1 cellular context compared by ENCODE assay signal in genomic region chr5:143405063-143405746, GRCh38.
TF ChIP-seq lines count a peak whose summit lies in the region.

No MANE protein-coding gene starts in this region.

TF ChIP-seq in GM12878, 131 proteins besides CTCF, POLR2A, EP300 and RAD21 (continued from another document and continues in another):
- TF ChIP-seq ZBTB40 (IDR thresholded peaks at IDR 0.05; ENCODE audit: borderline replicate concordance) (peak; percentile 74; the same call in 1 of the 2 replicates), PAX5 (IDR thresholded peaks at IDR 0.05; ENCODE audit: borderline replicate concordance, low read depth, low read length) (peak; percentile 52; the same call in 1 of the 2 replicates), IRF3 (IDR thresholded peaks at IDR 0.05) (no peak), MAX (IDR thresholded peaks at IDR 0.05; ENCODE audit: low read depth, low read length) (0 out of 2 replicates have a peak, but pooled peaks have one; percentile 58), ZNF274 (IDR thresholded peaks at IDR 0.05; ENCODE audit: insufficient read depth, insufficient read length) (no peak), BMI1 (IDR thresholded peaks at IDR 0.05; ENCODE audit: borderline replicate concordance) (no peak), RELA (IDR thresholded peaks at IDR 0.05; ENCODE audit: borderline replicate concordance, partially characterized antibody) (peak; percentile 59), JUND (IDR thresholded peaks at IDR 0.05; ENCODE audit: low read depth, low read length) (no peak), RELB (IDR thresholded peaks at IDR 0.05; ENCODE audit: low read depth) (peak; percentile 55), ZZZ3 (IDR thresholded peaks at IDR 0.05; ENCODE audit: control insufficient read depth, insufficient read length, low read depth) (no peak), REST (IDR thresholded peaks at IDR 0.05; ENCODE audit: low read depth, low read length) (peak; percentile 43; the same call in 1 of the 2 replicates), RUNX3 (IDR thresholded peaks at IDR 0.05; ENCODE audit: low read length) (peak; percentile 64), MYB (IDR thresholded peaks at IDR 0.05; ENCODE audit: borderline replicate concordance, low read depth, low read length) (no peak), PBX3 (IDR thresholded peaks at IDR 0.05; ENCODE audit: insufficient replicate concordance, low read depth, low read length) (peak; percentile 51), RB1 (IDR thresholded peaks at IDR 0.05; ENCODE audit: borderline replicate concordance) (no peak), ZSCAN29 (IDR thresholded peaks at IDR 0.05) (no peak), EZH2 (IDR thresholded peaks at IDR 0.05; ENCODE audit: borderline replicate concordance, control insufficient read depth, low read depth, low read length) (no peak), NR2F1 (conservative IDR thresholded peaks at IDR 0.05) (peak; percentile 62; the same call in 1 of the 2 replicates), NFIC (IDR thresholded peaks at IDR 0.05; ENCODE audit: low read depth, low read length) (peak; percentile 26; the same call in 1 of the 2 replicates), CUX1 (IDR thresholded peaks at IDR 0.05; ENCODE audit: insufficient replicate concordance, low read depth, low read length) (no peak), POLR2AphosphoS5 (IDR thresholded peaks at IDR 0.05; ENCODE audit: low read length) (peak; percentile 73; the same call in 1 of the 2 replicates), CHD1 (IDR thresholded peaks at IDR 0.05; ENCODE audit: low read depth, low read length) (no peak), PRDM15 (CRISPR knock-in tag; IDR thresholded peaks at IDR 0.05) (no peak)
- TF ChIP-seq, protein P1, sequence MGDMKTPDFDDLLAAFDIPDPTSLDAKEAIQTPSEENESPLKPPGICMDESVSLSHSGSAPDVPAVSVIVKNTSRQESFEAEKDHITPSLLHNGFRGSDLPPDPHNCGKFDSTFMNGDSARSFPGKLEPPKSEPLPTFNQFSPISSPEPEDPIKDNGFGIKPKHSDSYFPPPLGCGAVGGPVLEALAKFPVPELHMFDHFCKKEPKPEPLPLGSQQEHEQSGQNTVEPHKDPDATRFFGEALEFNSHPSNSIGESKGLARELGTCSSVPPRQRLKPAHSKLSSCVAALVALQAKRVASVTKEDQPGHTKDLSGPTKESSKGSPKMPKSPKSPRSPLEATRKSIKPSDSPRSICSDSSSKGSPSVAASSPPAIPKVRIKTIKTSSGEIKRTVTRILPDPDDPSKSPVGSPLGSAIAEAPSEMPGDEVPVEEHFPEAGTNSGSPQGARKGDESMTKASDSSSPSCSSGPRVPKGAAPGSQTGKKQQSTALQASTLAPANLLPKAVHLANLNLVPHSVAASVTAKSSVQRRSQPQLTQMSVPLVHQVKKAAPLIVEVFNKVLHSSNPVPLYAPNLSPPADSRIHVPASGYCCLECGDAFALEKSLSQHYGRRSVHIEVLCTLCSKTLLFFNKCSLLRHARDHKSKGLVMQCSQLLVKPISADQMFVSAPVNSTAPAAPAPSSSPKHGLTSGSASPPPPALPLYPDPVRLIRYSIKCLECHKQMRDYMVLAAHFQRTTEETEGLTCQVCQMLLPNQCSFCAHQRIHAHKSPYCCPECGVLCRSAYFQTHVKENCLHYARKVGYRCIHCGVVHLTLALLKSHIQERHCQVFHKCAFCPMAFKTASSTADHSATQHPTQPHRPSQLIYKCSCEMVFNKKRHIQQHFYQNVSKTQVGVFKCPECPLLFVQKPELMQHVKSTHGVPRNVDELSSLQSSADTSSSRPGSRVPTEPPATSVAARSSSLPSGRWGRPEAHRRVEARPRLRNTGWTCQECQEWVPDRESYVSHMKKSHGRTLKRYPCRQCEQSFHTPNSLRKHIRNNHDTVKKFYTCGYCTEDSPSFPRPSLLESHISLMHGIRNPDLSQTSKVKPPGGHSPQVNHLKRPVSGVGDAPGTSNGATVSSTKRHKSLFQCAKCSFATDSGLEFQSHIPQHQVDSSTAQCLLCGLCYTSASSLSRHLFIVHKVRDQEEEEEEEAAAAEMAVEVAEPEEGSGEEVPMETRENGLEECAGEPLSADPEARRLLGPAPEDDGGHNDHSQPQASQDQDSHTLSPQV (IDR thresholded peaks at IDR 0.05) = peak; percentile 85; the same call in 1 of the 2 replicates
